In the genomic region with DNA sequence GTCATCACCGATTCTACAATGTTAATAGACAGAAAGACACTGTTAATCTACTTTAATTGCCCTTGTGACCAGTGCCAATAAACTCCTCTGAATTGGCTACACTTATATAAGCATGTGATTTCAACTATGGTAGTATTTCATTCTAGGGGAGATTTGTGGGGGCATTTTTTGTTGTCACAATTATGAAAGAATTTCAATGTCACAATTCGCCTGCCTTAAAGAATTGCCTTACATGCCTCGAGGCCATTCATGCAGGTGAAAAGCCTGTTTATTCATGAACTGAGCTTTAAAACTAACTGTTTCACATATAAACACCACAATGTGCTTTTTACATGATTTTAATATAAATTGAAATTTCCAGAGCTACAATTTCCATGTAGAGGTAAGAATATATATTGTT, we compare ENCODE assay signal across 21 cellular contexts.
"Had no signal": no experiment of that assay in that cellular context is flagged by ENCODE, and none has a peak within 500 bp of the region (broad histone marks: within the 10 kb centered on the region; RNA-seq: fewer than 3 reads in every experiment).

No MANE protein-coding gene starts in this region.

- DNase-seq: activated CD4-positive, alpha-beta memory T cell treated with anti-CD3 and anti-CD28 coated beads, Interleukin-2, amount 10 ng/mL, durations not matched to agents 7 days and 5 days; activated CD4-positive, alpha-beta T cell treated with anti-CD3 and anti-CD28 coated beads for 36 hours; activated CD4-positive, alpha-beta T cell treated with anti-CD3 and anti-CD28 coated beads, Interleukin-2, amount 10 ng/mL, durations not matched to agents 24 days and 14 days; activated CD4-positive, CD25-positive, alpha-beta regulatory T cell; activated CD4-positive, CD25-positive, alpha-beta regulatory T cell treated with anti-CD3 and anti-CD28 coated beads, Interleukin-2, amount 50 U/mL, for 72 hours; activated CD8-positive, alpha-beta memory T cell treated with anti-CD3 and anti-CD28 coated beads, Interleukin-2, amount 50 U/mL, for 48 hours; activated gamma-delta T cell; activated naive CD4-positive, alpha-beta T cell; activated naive CD4-positive, alpha-beta T cell treated with anti-CD3 and anti-CD28 coated beads, Interleukin-2, amount 10 ng/mL, durations not matched to agents 7 days and 5 days; activated naive CD8-positive, alpha-beta T cell treated with anti-CD3 and anti-CD28 coated beads, Interleukin-2, amount 10 ng/mL, durations not matched to agents 7 days and 5 days; activated T-cell treated with anti-CD3 and anti-CD28 coated beads for 4 hours; activated T-cell treated with anti-CD3 and anti-CD28 coated beads, Interleukin-2, amount 50 U/mL, for 24 hours; activated T-cell treated with anti-CD3 and anti-CD28 coated beads, Interleukin-2, amount 50 U/mL, for 72 hours; brain microvascular endothelial cell; dorsolateral prefrontal cortex; effector CD4-positive, alpha-beta T cell; effector memory CD8-positive, alpha-beta T cell; foreskin fibroblast; T-helper 2 cell had no signal

- ATAC-seq: activated CD4-positive, alpha-beta T cell treated with anti-CD3 and anti-CD28 coated beads for 36 hours; activated naive CD4-positive, alpha-beta T cell treated with anti-CD3 and anti-CD28 coated beads, Interleukin-2, amount 50 U/mL, for 72 hours; activated T-cell treated with anti-CD3 and anti-CD28 coated beads, Interleukin-2, amount 50 U/mL, for 72 hours; effector memory CD8-positive, alpha-beta T cell; esophagus mucosa had no signal
